Comparison of ENCODE assay signal across 35 cellular contexts in genomic region chr3:186483611-186484340, GRCh38.
"Had no signal": no experiment of that assay in that cellular context is flagged by ENCODE, and none has a peak within 500 bp of the region (broad histone marks: within the 10 kb centered on the region; RNA-seq: fewer than 3 reads in every experiment).

No MANE protein-coding gene starts in this region.

- H3K9me3 ChIP-seq: heart left ventricle, lower lobe of right lung, mucosa of descending colon, neutrophil, ovary, prostate gland, uterus had no signal

- H3K4me3 ChIP-seq: heart left ventricle, lower lobe of right lung, mucosa of descending colon, ovary, prostate gland, uterus had no signal

- H3K27me3 Mint-ChIP-seq: activated CD4-positive, alpha-beta T cell treated with anti-CD3 and anti-CD28 coated beads, Interleukin-2, amount 10 ng/mL, durations not matched to agents 7 days and 5 days; type B pancreatic cell had no signal

- DNase-seq: activated CD4-positive, alpha-beta T cell treated with anti-CD3 and anti-CD28 coated beads for 1 hour; activated CD4-positive, alpha-beta T cell treated with anti-CD3 and anti-CD28 coated beads, Interleukin-2, amount 10 ng/mL, durations not matched to agents 7 days and 5 days; activated effector memory CD4-positive, alpha-beta T cell treated with Interleukin-2 at 50 U/mL for 16 hours; activated naive CD4-positive, alpha-beta T cell treated with anti-CD3 and anti-CD28 coated beads, Interleukin-2, amount 50 U/mL, for 16 hours; activated T-cell treated with anti-CD3 and anti-CD28 coated beads for 4 hours; activated T-cell treated with anti-CD3 and anti-CD28 coated beads, Interleukin-2, amount 50 U/mL, for 72 hours; amygdala; cerebellar nuclear complex; cortex of kidney; effector memory CD8-positive, alpha-beta T cell; foreskin keratinocyte; heart left ventricle; hypothalamus; kidney glomerular epithelial cell; lower lobe of right lung; mesendoderm; mucosa of descending colon; ovary; retina; small intestine; stimulated activated CD4-positive, alpha-beta T cell treated with anti-CD3 and anti-CD28 coated beads, Interleukin-4, amount 100 ng/mL, for 24 hours; stimulated activated naive CD8-positive, alpha-beta T cell treated with anti-CD3 and anti-CD28 coated beads, Interleukin-15, amount 100 ng/mL, for 72 hours; substantia nigra; SW 1271; T-helper 17 cell; T1000; uterus had no signal

- ATAC-seq: activated T-cell treated with anti-CD3 and anti-CD28 coated beads, Interleukin-2, amount 50 U/mL, for 72 hours; effector memory CD8-positive, alpha-beta T cell; esophagus mucosa; foreskin keratinocyte; left lobe of liver; lower lobe of right lung; mucosa of descending colon; natural killer cell treated with Interleukin-12 subunit alpha and Interleukin-12 subunit beta and Interleukin-15 and Interleukin-18, amount 100 ng/mL, for 72 hours; sciatic nerve; stimulated activated effector memory CD8-positive, alpha-beta T cell treated with anti-CD3 and anti-CD28 coated beads, Interleukin-12 subunit alpha, Interleukin-12 subunit beta, amount 100 ng/mL, for 72 hours; stimulated activated naive CD8-positive, alpha-beta T cell treated with anti-CD3 and anti-CD28 coated beads, Interleukin-15, amount 100 ng/mL, for 72 hours; T-helper 17 cell had no signal

- H3K27ac Mint-ChIP-seq: activated CD4-positive, alpha-beta T cell treated with anti-CD3 and anti-CD28 coated beads, Interleukin-2, amount 10 ng/mL, durations not matched to agents 7 days and 5 days; activated T-cell treated with anti-CD3 and anti-CD28 coated beads, Interleukin-2, amount 50 U/mL, for 72 hours; effector memory CD8-positive, alpha-beta T cell; natural killer cell treated with Interleukin-12 subunit alpha and Interleukin-12 subunit beta and Interleukin-15 and Interleukin-18, amount 100 ng/mL, for 72 hours; stimulated activated effector memory CD8-positive, alpha-beta T cell treated with anti-CD3 and anti-CD28 coated beads, Interleukin-12 subunit alpha, Interleukin-12 subunit beta, amount 100 ng/mL, for 72 hours; T-helper 17 cell; type B pancreatic cell had no signal

- H3K4me3 Mint-ChIP-seq: activated CD4-positive, alpha-beta T cell treated with anti-CD3 and anti-CD28 coated beads, Interleukin-2, amount 10 ng/mL, durations not matched to agents 7 days and 5 days; activated T-cell treated with anti-CD3 and anti-CD28 coated beads, Interleukin-2, amount 50 U/mL, for 72 hours; effector memory CD8-positive, alpha-beta T cell; natural killer cell treated with Interleukin-12 subunit alpha and Interleukin-12 subunit beta and Interleukin-15 and Interleukin-18, amount 100 ng/mL, for 72 hours; stimulated activated effector memory CD8-positive, alpha-beta T cell treated with anti-CD3 and anti-CD28 coated beads, Interleukin-12 subunit alpha, Interleukin-12 subunit beta, amount 100 ng/mL, for 72 hours; stimulated activated naive CD8-positive, alpha-beta T cell treated with anti-CD3 and anti-CD28 coated beads, Interleukin-15, amount 100 ng/mL, for 72 hours; T-helper 17 cell; type B pancreatic cell had no signal

- H3K36me3 Mint-ChIP-seq: natural killer cell treated with Interleukin-12 subunit alpha and Interleukin-12 subunit beta and Interleukin-15 and Interleukin-18, amount 100 ng/mL, for 72 hours; stimulated activated effector memory CD8-positive, alpha-beta T cell treated with anti-CD3 and anti-CD28 coated beads, Interleukin-12 subunit alpha, Interleukin-12 subunit beta, amount 100 ng/mL, for 72 hours; type B pancreatic cell had no signal

- H3K4me1 ChIP-seq: foreskin keratinocyte, lower lobe of right lung, prostate gland, uterus had no signal

- H3K9me3 Mint-ChIP-seq: activated CD4-positive, alpha-beta T cell treated with anti-CD3 and anti-CD28 coated beads, Interleukin-2, amount 10 ng/mL, durations not matched to agents 7 days and 5 days; activated T-cell treated with anti-CD3 and anti-CD28 coated beads, Interleukin-2, amount 50 U/mL, for 72 hours; effector memory CD8-positive, alpha-beta T cell; natural killer cell treated with Interleukin-12 subunit alpha and Interleukin-12 subunit beta and Interleukin-15 and Interleukin-18, amount 100 ng/mL, for 72 hours; stimulated activated effector memory CD8-positive, alpha-beta T cell treated with anti-CD3 and anti-CD28 coated beads, Interleukin-12 subunit alpha, Interleukin-12 subunit beta, amount 100 ng/mL, for 72 hours; stimulated activated naive CD8-positive, alpha-beta T cell treated with anti-CD3 and anti-CD28 coated beads, Interleukin-15, amount 100 ng/mL, for 72 hours; type B pancreatic cell had no signal

- H3K36me3 ChIP-seq: heart left ventricle, lower lobe of right lung, neutrophil, ovary, prostate gland, uterus had no signal

- H3K27me3 ChIP-seq: heart left ventricle, neutrophil, ovary, uterus had no signal
